ENCODE assay signal across 27 cellular contexts in the genomic region with DNA sequence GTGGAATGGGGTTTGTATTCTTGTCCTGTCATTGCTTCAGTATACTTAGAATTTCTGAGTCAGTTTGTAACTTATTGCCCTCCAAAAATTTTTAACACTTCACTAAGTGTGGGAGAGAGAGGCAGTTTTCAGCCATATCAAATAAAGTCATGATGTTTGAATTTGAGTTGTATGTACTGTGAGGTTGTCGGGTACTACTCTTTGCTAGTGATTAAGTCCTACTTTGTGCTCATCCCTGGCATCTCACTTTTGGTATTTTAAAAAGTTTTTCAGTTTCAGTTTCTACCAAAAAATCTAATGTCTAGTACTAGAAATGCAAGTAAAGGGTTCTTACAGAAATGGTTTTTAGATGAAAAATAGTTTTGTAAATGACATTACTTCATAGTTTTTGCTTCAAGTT. TPM values are rescaled to one million over a fixed set of nuclear protein-coding genes. Genes with fewer than 3 reads are reported as not detected.
A peak's percentile ranks its signal among the peaks of the same experiment; 100 is the strongest.
DNase-seq lines count a peak whose midpoint lies in the region; ATAC-seq lines count a peak whose summit lies in the region.
"Had no signal": no experiment of that assay in that cellular context is flagged by ENCODE, and none has a peak within 500 bp of the region (broad histone marks: within the 10 kb centered on the region; RNA-seq: fewer than 3 reads in every experiment).

No MANE protein-coding gene starts in this region.

- intact Hi-C loops in activated T-helper 2 cell treated with anti-CD3 and anti-CD28 coated beads, Interferon-gamma antibody, Interleukin-2, Interleukin-4, amounts not matched to agents 10 μg/mL and 5 μg/mL and 100 μg/mL, durations not matched to agents 14 hours and 24 hours and 36 hours (cut with micrococcal nuclease) = no loop called here

- H3K9me3 Mint-ChIP-seq in activated naive CD4-positive, alpha-beta T cell treated with anti-CD3 and anti-CD28 coated beads, Interleukin-2, amount 50 U/mL, for 72 hours = peaks cover 0 to 3% of the 10 kb centered on the region in 2 donors
- H3K9me3 Mint-ChIP-seq in activated T-helper 2 cell treated with anti-CD3 and anti-CD28 coated beads, Interferon-gamma antibody, Interleukin-2, Interleukin-4, amounts not matched to agents 10 μg/mL and 5 μg/mL and 100 μg/mL, durations not matched to agents 14 hours and 24 hours and 36 hours = peaks cover 17% of the 10 kb centered on the region
- H3K9me3 Mint-ChIP-seq in stimulated activated naive CD8-positive, alpha-beta T cell treated with anti-CD3 and anti-CD28 coated beads, Interleukin-15, amount 100 ng/mL, for 72 hours = peaks cover 0 to 5% of the 10 kb centered on the region in 2 donors
- H3K9me3 Mint-ChIP-seq: dendritic cell treated with granulocyte-macrophage colony-stimulating factor and Interleukin-4, amounts not matched to agents 40 ng/mL and 50 ng/mL, for 4 days had no signal

- in situ Hi-C loops in G401 (cut with HindIII; ENCODE audit: low sequenced_read_pairs) = no loop called here

- peak overlapping the region; percentile 18 to 37 for H3K27ac Mint-ChIP-seq in activated naive CD4-positive, alpha-beta T cell treated with anti-CD3 and anti-CD28 coated beads, Interleukin-2, amount 50 U/mL, for 72 hours
- H3K27ac Mint-ChIP-seq in activated T-helper 2 cell treated with anti-CD3 and anti-CD28 coated beads, Interferon-gamma antibody, Interleukin-2, Interleukin-4, amounts not matched to agents 10 μg/mL and 5 μg/mL and 100 μg/mL, durations not matched to agents 14 hours and 24 hours and 36 hours = peak overlapping the region; percentile 49
- no peak overlapping the region for H3K27ac Mint-ChIP-seq in stimulated activated naive CD8-positive, alpha-beta T cell treated with anti-CD3 and anti-CD28 coated beads, Interleukin-15, amount 100 ng/mL, for 72 hours
- H3K27ac Mint-ChIP-seq: activated B cell treated with CpG ODN at 0.5 μM for 24 hours; dendritic cell treated with granulocyte-macrophage colony-stimulating factor and Interleukin-4, amounts not matched to agents 40 ng/mL and 50 ng/mL, for 4 days; memory B cell; stimulated activated memory B cell treated with anti-CD40 and anti-IgM and Interleukin-4, amounts not matched to agents 10 μg/mL and 1 μg/mL and 100 μg/mL, for 72 hours had no signal

- H3K4me1 Mint-ChIP-seq in activated T-helper 2 cell treated with anti-CD3 and anti-CD28 coated beads, Interferon-gamma antibody, Interleukin-2, Interleukin-4, amounts not matched to agents 10 μg/mL and 5 μg/mL and 100 μg/mL, durations not matched to agents 14 hours and 24 hours and 36 hours (ENCODE audit: low read depth) = peaks cover 18% of the 10 kb centered on the region
- H3K4me1 Mint-ChIP-seq in stimulated activated naive CD8-positive, alpha-beta T cell treated with anti-CD3 and anti-CD28 coated beads, Interleukin-15, amount 100 ng/mL, for 72 hours = peaks cover 15% of the 10 kb centered on the region
- H3K4me1 Mint-ChIP-seq: activated B cell treated with CpG ODN at 0.5 μM for 24 hours; central memory CD8-positive, alpha-beta T cell; memory B cell had no signal

- H3K36me3 Mint-ChIP-seq in activated naive CD4-positive, alpha-beta T cell treated with anti-CD3 and anti-CD28 coated beads, Interleukin-2, amount 50 U/mL, for 72 hours = peaks cover 28 to 39% of the 10 kb centered on the region in 2 donors
- peaks cover 89% of the 10 kb centered on the region for H3K36me3 Mint-ChIP-seq in activated T-helper 2 cell treated with anti-CD3 and anti-CD28 coated beads, Interferon-gamma antibody, Interleukin-2, Interleukin-4, amounts not matched to agents 10 μg/mL and 5 μg/mL and 100 μg/mL, durations not matched to agents 14 hours and 24 hours and 36 hours (ENCODE audit: low read depth)

- no peak for DNase-seq in activated CD4-positive, CD25-positive, alpha-beta regulatory T cell (lab: John Stamatoyannopoulos, UW)
- DNase-seq in activated naive CD4-positive, alpha-beta T cell treated with anti-CD3 and anti-CD28 coated beads, Interleukin-2, amount 50 U/mL, for 72 hours (ENCODE audit: low spot score in 2 of 2) = no peak
- DNase-seq in activated naive CD4-positive, alpha-beta T cell treated with anti-CD3 and anti-CD28 coated beads, Interleukin-2, amount 50 U/mL, for 16 hours = no peak
- no peak for DNase-seq in activated T-helper 2 cell treated with anti-CD3 and anti-CD28 coated beads, Interferon-gamma antibody, Interleukin-2, Interleukin-4, amounts not matched to agents 10 μg/mL and 5 μg/mL and 100 μg/mL, durations not matched to agents 14 hours and 24 hours and 36 hours (ENCODE audit: low spot score)
- DNase-seq in stimulated activated naive CD8-positive, alpha-beta T cell treated with anti-CD3 and anti-CD28 coated beads, Interleukin-15, amount 100 ng/mL, for 72 hours = no peak
- no peak for DNase-seq in G401 (ENCODE audit: low spot score)
- DNase-seq: activated B cell treated with CpG ODN at 0.5 μM for 24 hours; activated effector memory CD4-positive, alpha-beta T cell treated with Interleukin-2 at 50 U/mL for 16 hours; body of pancreas; C1 segment of cervical spinal cord; GOT3; KBM-7; left lung; MG63; NCI-H1417; NCI-H2029 treated with DMSO at 0.1 percent for 48 hours; NCI-H524 treated with DMSO at 0.1 percent for 48 hours; NK-92 treated with Interleukin-12 subunit alpha and Interleukin-12 subunit beta, amount 100 ng/mL, for 24 hours; PC-9; upper lobe of right lung had no signal

- H3K27me3 Mint-ChIP-seq in activated T-helper 2 cell treated with anti-CD3 and anti-CD28 coated beads, Interferon-gamma antibody, Interleukin-2, Interleukin-4, amounts not matched to agents 10 μg/mL and 5 μg/mL and 100 μg/mL, durations not matched to agents 14 hours and 24 hours and 36 hours (ENCODE audit: low read depth) = no peaks in the 10 kb centered on the region
- no peaks in the 10 kb centered on the region for H3K27me3 Mint-ChIP-seq in stimulated activated naive CD8-positive, alpha-beta T cell treated with anti-CD3 and anti-CD28 coated beads, Interleukin-15, amount 100 ng/mL, for 72 hours
- H3K27me3 Mint-ChIP-seq: activated B cell treated with CpG ODN at 0.5 μM for 24 hours; central memory CD8-positive, alpha-beta T cell; dendritic cell treated with granulocyte-macrophage colony-stimulating factor and Interleukin-4, amounts not matched to agents 40 ng/mL and 50 ng/mL, for 4 days; memory B cell; stimulated activated memory B cell treated with anti-CD40 and anti-IgM and Interleukin-4, amounts not matched to agents 10 μg/mL and 1 μg/mL and 100 μg/mL, for 72 hours had no signal

- peak; percentile 77 to 87 for ATAC-seq in activated CD4-positive, CD25-positive, alpha-beta regulatory T cell treated with anti-CD3 and anti-CD28 coated beads, Interleukin-2, amount 50 U/mL, for 24 hours
- peak; percentile 86 to 92 for ATAC-seq in activated naive CD4-positive, alpha-beta T cell treated with anti-CD3 and anti-CD28 coated beads, Interleukin-2, amount 50 U/mL, for 72 hours
- ATAC-seq in stimulated activated naive CD8-positive, alpha-beta T cell treated with anti-CD3 and anti-CD28 coated beads, Interleukin-15, amount 100 ng/mL, for 72 hours = peak; percentile 94
- ATAC-seq in GM19351 (IDR thresholded peaks at IDR 0.05; ENCODE audit: unreplicated experiment) = no peak
- ATAC-seq: body of pancreas; esophagus mucosa; left lung; stimulated activated memory B cell treated with anti-CD40 and anti-IgM and Interleukin-4, amounts not matched to agents 10 μg/mL and 1 μg/mL and 100 μg/mL, for 72 hours; upper lobe of right lung had no signal

- no peak overlapping the region for H3K4me3 Mint-ChIP-seq in activated T-helper 2 cell treated with anti-CD3 and anti-CD28 coated beads, Interferon-gamma antibody, Interleukin-2, Interleukin-4, amounts not matched to agents 10 μg/mL and 5 μg/mL and 100 μg/mL, durations not matched to agents 14 hours and 24 hours and 36 hours (ENCODE audit: low read depth)
- H3K4me3 Mint-ChIP-seq in stimulated activated naive CD8-positive, alpha-beta T cell treated with anti-CD3 and anti-CD28 coated beads, Interleukin-15, amount 100 ng/mL, for 72 hours = no peak overlapping the region
- H3K4me3 Mint-ChIP-seq: activated B cell treated with CpG ODN at 0.5 μM for 24 hours; central memory CD8-positive, alpha-beta T cell; dendritic cell treated with granulocyte-macrophage colony-stimulating factor and Interleukin-4, amounts not matched to agents 40 ng/mL and 50 ng/mL, for 4 days; memory B cell; stimulated activated memory B cell treated with anti-CD40 and anti-IgM and Interleukin-4, amounts not matched to agents 10 μg/mL and 1 μg/mL and 100 μg/mL, for 72 hours had no signal

RNA-seq across cellular contexts. Expression of a gene that starts 40.7 kb away (rescaled TPM):
- 10 to 100 TPM; 68.6 to 77.7 TPM for total RNA-seq in activated naive CD4-positive, alpha-beta T cell treated with anti-CD3 and anti-CD28 coated beads, Interleukin-2, amount 50 U/mL, for 72 hours
- total RNA-seq in activated T-helper 2 cell treated with anti-CD3 and anti-CD28 coated beads, Interferon-gamma antibody, Interleukin-2, Interleukin-4, amounts not matched to agents 10 μg/mL and 5 μg/mL and 100 μg/mL, durations not matched to agents 14 hours and 24 hours and 36 hours = 76.3 and 81.0 TPM in 2 replicates
- total RNA-seq in G401 (2014; rRNA removed; shearing (Covaris generic)) = 7.4 and 8.1 TPM in 2 replicates

RNA-seq across cellular contexts. Expression of a gene that starts 41.7 kb away (rescaled TPM):
- total RNA-seq in activated naive CD4-positive, alpha-beta T cell treated with anti-CD3 and anti-CD28 coated beads, Interleukin-2, amount 50 U/mL, for 72 hours = 10 to 100 TPM; 25.9 to 29.9 TPM
- 36.2 and 37.0 TPM in 2 replicates for total RNA-seq in activated T-helper 2 cell treated with anti-CD3 and anti-CD28 coated beads, Interferon-gamma antibody, Interleukin-2, Interleukin-4, amounts not matched to agents 10 μg/mL and 5 μg/mL and 100 μg/mL, durations not matched to agents 14 hours and 24 hours and 36 hours
- 102 and 106 TPM in 2 replicates for total RNA-seq in G401 (2014; rRNA removed; shearing (Covaris generic))

Comparison
In these comparisons a context has a peak if more than half of its experiments do, and no peak if none do; other contexts are left out.
1. H3K27ac Mint-ChIP-seq: peak in activated naive CD4-positive, alpha-beta T cell treated with anti-CD3 and anti-CD28 coated beads, Interleukin-2, amount 50 U/mL, for 72 hours (2 of 2) and activated T-helper 2 cell treated with anti-CD3 and anti-CD28 coated beads, Interferon-gamma antibody, Interleukin-2, Interleukin-4, amounts not matched to agents 10 μg/mL and 5 μg/mL and 100 μg/mL, durations not matched to agents 14 hours and 24 hours and 36 hours (single experiment); none in stimulated activated naive CD8-positive, alpha-beta T cell treated with anti-CD3 and anti-CD28 coated beads, Interleukin-15, amount 100 ng/mL, for 72 hours (0 of 2).